8 cellular contexts compared by ENCODE assay signal in the genomic region with DNA sequence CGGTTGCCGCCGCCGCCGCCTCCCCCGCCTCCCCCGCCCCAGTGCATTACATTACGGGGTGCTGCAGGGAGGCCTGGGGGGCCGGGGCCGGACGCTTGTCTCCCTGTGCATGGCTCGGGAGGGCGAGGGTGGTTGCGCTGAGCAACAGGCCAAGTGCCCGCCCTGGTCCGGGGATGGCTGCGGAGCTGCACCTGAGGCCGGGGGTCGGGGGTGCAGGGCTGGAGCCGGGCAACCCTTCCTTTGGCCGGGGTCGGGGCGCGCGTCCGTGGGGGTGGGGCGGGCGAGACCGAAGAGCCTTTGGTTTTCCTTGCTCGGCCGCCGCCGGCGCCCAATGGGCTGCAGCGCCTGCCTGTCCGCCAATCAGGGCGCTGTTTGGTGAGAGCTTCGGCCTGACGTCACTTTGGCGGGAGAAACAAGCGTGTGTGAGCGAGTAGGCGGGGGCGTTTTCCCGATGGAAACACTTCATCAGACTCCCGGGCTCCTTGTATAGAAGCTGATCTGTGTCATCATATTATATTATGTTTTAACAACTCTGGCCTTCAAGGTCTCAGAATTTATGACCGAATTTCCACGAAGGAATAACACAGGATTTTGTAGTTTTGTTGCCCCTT. TPM values are rescaled to one million over a fixed set of nuclear protein-coding genes. Genes with fewer than 3 reads are reported as not detected.
DNase-seq lines count a peak whose midpoint lies in the region; ATAC-seq and TF ChIP-seq lines count a peak whose summit lies in the region.

No MANE protein-coding gene starts in this region.

- H4K12ac ChIP-seq in trophoblast cell (ENCODE audit: low read depth, low read length): no peak overlapping the region

- peaks cover 8% of the 10 kb centered on the region for H3K79me1 ChIP-seq in trophoblast cell (ENCODE audit: low read length)

- peaks cover 2% of the 10 kb centered on the region for H3K79me2 ChIP-seq in trophoblast cell (ENCODE audit: control insufficient read depth, insufficient read depth, low read length, poor library complexity)

- H3K9me3 ChIP-seq in trophoblast cell (ENCODE audit: insufficient read depth, low read depth, low read length): no peaks in the 10 kb centered on the region
- H3K9me3 ChIP-seq in tibial artery: no peaks in the 10 kb centered on the region

- H4K8ac ChIP-seq in trophoblast cell (ENCODE audit: low read depth, low read length): no peak overlapping the region

- H2AFZ ChIP-seq in trophoblast cell (ENCODE audit: insufficient read depth, low read length, poor library complexity): peak overlapping the region; percentile 81

- H3K4me2 ChIP-seq in trophoblast cell (ENCODE audit: low read length): peak overlapping the region; percentile 87

- no peak overlapping the region for H2BK5ac ChIP-seq in trophoblast cell (ENCODE audit: low read depth, low read length, poor library complexity)

- H3K27ac ChIP-seq in trophoblast cell (ENCODE audit: low read depth, low read length): no peak overlapping the region
- H3K27ac ChIP-seq in tibial artery: peak overlapping the region; percentile 90 to 97

- no peak overlapping the region for H3K4ac ChIP-seq in trophoblast cell (ENCODE audit: low read depth, low read length)

- H2BK12ac ChIP-seq in trophoblast cell (ENCODE audit: low read length): no peak overlapping the region

- H3K14ac ChIP-seq in trophoblast cell (ENCODE audit: low read length): no peak overlapping the region

- ATAC-seq in HG02798 (IDR thresholded peaks at IDR 0.05; ENCODE audit: poor library complexity, unreplicated experiment) (peak; percentile 71), left cardiac atrium (peak; percentile 91 to 94)

- no peak overlapping the region for H3K9ac ChIP-seq in trophoblast cell (ENCODE audit: low read length)

- H3K4me3 ChIP-seq in GM06990 (replicated peaks; ENCODE audit: low read depth, low read length): peak overlapping the region; percentile 94
- H3K4me3 ChIP-seq in trophoblast cell (ENCODE audit: low read depth, low read length): peak overlapping the region; percentile 97
- H3K4me3 ChIP-seq in tibial artery: peak overlapping the region; percentile 85

- WGBS in trophoblast cell (ENCODE audit: extremely low coverage, insufficient coverage, insufficient read length): no CpG with 5 or more reads among the region's 48 CpGs

- H4K91ac ChIP-seq in trophoblast cell (ENCODE audit: low read depth, low read length): no peak overlapping the region

- no peak overlapping the region for H3K18ac ChIP-seq in trophoblast cell (ENCODE audit: low read length)

- no peak overlapping the region for H2AK5ac ChIP-seq in trophoblast cell (ENCODE audit: low read length)

- no peak overlapping the region for H3K23ac ChIP-seq in trophoblast cell (ENCODE audit: low read length)

- no peaks in the 10 kb centered on the region for H3K27me3 ChIP-seq in GM06990 (replicated peaks; ENCODE audit: control insufficient read depth, insufficient read depth, low read length)
- no peaks in the 10 kb centered on the region for H3K27me3 ChIP-seq in trophoblast cell (ENCODE audit: insufficient read depth, low read length)
- no peaks in the 10 kb centered on the region for H3K27me3 ChIP-seq in tibial artery

- peaks cover 0 to 7% of the 10 kb centered on the region in 2 experiments for H3K4me1 ChIP-seq in trophoblast cell (ENCODE audit: control insufficient read depth in 1 of 2, insufficient read depth in 2 of 2, low read length in 2 of 2)
- peaks cover 0 to 35% (median 15%) of the 10 kb centered on the region in 4 donors for H3K4me1 ChIP-seq in tibial artery

- TF ChIP-seq CTCF in GM06990 (IDR thresholded peaks at IDR 0.05; ENCODE audit: insufficient read depth, low read length, poor library complexity, severe bottlenecking) (no peak), tibial artery (IDR thresholded peaks at IDR 0.05) (no peak)

- no peak overlapping the region for H2BK120ac ChIP-seq in trophoblast cell (ENCODE audit: insufficient read depth, low read length, poor library complexity)

- peak; percentile 90 for DNase-seq in GM06990 (ENCODE audit: extremely low read depth, insufficient read length)
- DNase-seq in NCI-H1436 treated with DMSO at 0.1 percent for 48 hours (lab: John Stamatoyannopoulos, UW): peak; percentile 68
- peak; percentile 71 to 91 (median 81) for DNase-seq in T-helper 1 cell
- DNase-seq in amniotic epithelial cell (ENCODE audit: low read depth): peak; percentile 91
- DNase-seq in left cardiac atrium: peak; percentile 94
- DNase-seq in trophoblast cell: peak; percentile 93 to 96
- DNase-seq in tibial artery: peak; percentile 94

- peaks cover 2% of the 10 kb centered on the region for H3K36me3 ChIP-seq in GM06990 (ENCODE audit: control insufficient read depth, insufficient read depth, low read length)
- peaks cover 0 to 3% of the 10 kb centered on the region in 2 experiments for H3K36me3 ChIP-seq in trophoblast cell (ENCODE audit: control insufficient read depth in 1 of 2, insufficient read depth in 2 of 2, low read length in 2 of 2)
- peaks cover 0 to 23% (median 3%) of the 10 kb centered on the region in 3 donors for H3K36me3 ChIP-seq in tibial artery

- intact Hi-C loops in left cardiac atrium (cut with DNase I): no loop called here
- intact Hi-C loops in tibial artery (cut with DNase I; ENCODE audit: low total_unique reads): loop anchor here (10.0 kb wide), 2 partner anchors 52 to 148 kb away; a partner anchor contains a TSS

RNA-seq across cellular contexts. Expression of a gene that starts 1.0 kb away (rescaled TPM):
- 10 to 100 TPM in 1 of 2 donors, 1 to 10 TPM in 1; 6.1 to 11.4 TPM for total RNA-seq in left cardiac atrium
- 5.7 and 5.8 TPM in 2 replicates for polyA plus RNA-seq in trophoblast cell (2013)

RNA-seq across cellular contexts. Expression of a gene that starts 48.7 kb away (rescaled TPM):
- total RNA-seq in left cardiac atrium: 10 to 100 TPM; 21.1 to 27.2 TPM
- 32.0 and 33.3 TPM in 2 replicates for polyA plus RNA-seq in trophoblast cell (2013)

RNA-seq across cellular contexts. Expression of a gene that starts 58.9 kb away (rescaled TPM):
- total RNA-seq in left cardiac atrium: 10 to 100 TPM; 23.7 to 28.6 TPM
- polyA plus RNA-seq in trophoblast cell (2013): 33.7 and 34.2 TPM in 2 replicates
